In the genomic region with DNA sequence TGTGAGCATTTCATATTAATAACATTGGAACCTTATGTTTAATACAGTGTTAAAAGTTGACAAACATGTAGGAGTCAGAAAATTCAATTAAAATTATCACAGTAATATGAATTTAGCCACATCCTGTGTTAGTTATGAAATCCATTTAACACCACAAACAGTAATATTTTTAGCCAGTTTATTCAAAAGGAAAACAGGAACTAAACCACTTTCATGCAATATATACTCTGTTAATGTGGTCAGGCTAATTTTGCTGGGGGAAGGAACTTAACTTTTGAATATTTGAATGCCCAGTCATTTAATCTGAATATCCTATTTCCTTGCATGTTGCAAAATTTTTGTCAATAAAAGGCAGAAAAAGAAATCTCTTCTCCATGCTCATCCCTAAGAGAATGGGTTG, we compare ENCODE assay signal across 12 cellular contexts. TPM values are rescaled to one million over a fixed set of nuclear protein-coding genes. Genes with fewer than 3 reads are reported as not detected.
DNase-seq lines count a peak whose midpoint lies in the region; ATAC-seq and TF ChIP-seq lines count a peak whose summit lies in the region.
"Had no signal": no experiment of that assay in that cellular context is flagged by ENCODE, and none has a peak within 500 bp of the region (broad histone marks: within the 10 kb centered on the region; RNA-seq: fewer than 3 reads in every experiment).

No MANE protein-coding gene starts in this region.

- no peak overlapping the region for H3K4me3 ChIP-seq in WERI-Rb-1 (ENCODE audit: low read depth, low read length)

- no peaks in the 10 kb centered on the region for H3K36me3 Mint-ChIP-seq in IgD-negative memory B cell

- peak; percentile 91 for ATAC-seq in GM21529 (IDR thresholded peaks at IDR 0.05; ENCODE audit: unreplicated experiment)
- ATAC-seq: HepG2, right cardiac atrium had no signal

- CTCF ChIA-PET in GM10248 (lab: Yijun Ruan, JAX), result interaction anchor here (1.7 kb wide), 1 partner anchor 17 kb away, joined by 4 read pairs; no protein-coding TSS in a partner anchor

- no peak overlapping the region for H3K27ac ChIP-seq in WERI-Rb-1

- peak overlapping the region in 3 of 4 donors; percentile 0 to 61 (median 19) for H3K4me3 Mint-ChIP-seq in IgD-negative memory B cell

- H3K27me3 ChIP-seq in WERI-Rb-1 (ENCODE audit: insufficient read depth, low read depth, severe bottlenecking), result no peaks in the 10 kb centered on the region

- POLR2A ChIA-PET in GM10248 (lab: Yijun Ruan, JAX), result no interaction called here

- no peaks in the 10 kb centered on the region for H3K9me3 ChIP-seq in WERI-Rb-1 (ENCODE audit: severe bottlenecking)

- DNase-seq in GM10248 (ENCODE audit: extremely low spot score) (peak; percentile 57), fibroblast of peridontal ligament (ENCODE audit: extremely low read depth) (peak; percentile 65), NCI-H2227 (lab: John Stamatoyannopoulos, UW; ENCODE audit: unreplicated experiment) (no peak), NCI-H774 (lab: John Stamatoyannopoulos, UW) (no peak), WERI-Rb-1 (no peak)
- no peak for DNase-seq in stimulated activated naive CD4-positive, alpha-beta T cell treated with Interleukin-2 at 50 U/mL for 16 hours (lab: John Stamatoyannopoulos, UW)
- DNase-seq: DMS153, right cardiac atrium, trophoblast cell had no signal

- H3K27ac Mint-ChIP-seq in IgD-negative memory B cell, result no peak overlapping the region

- peaks cover 8% of the 10 kb centered on the region for H3K27me3 Mint-ChIP-seq in IgD-negative memory B cell

- no peaks in the 10 kb centered on the region for H3K9me3 Mint-ChIP-seq in IgD-negative memory B cell

- peaks cover 28 to 32% (median 28%) of the 10 kb centered on the region in 3 donors for H3K4me1 Mint-ChIP-seq in IgD-negative memory B cell

- no peaks in the 10 kb centered on the region for H3K36me3 ChIP-seq in WERI-Rb-1

- TF ChIP-seq CTCF in GM10248 (IDR thresholded peaks at IDR 0.05; ENCODE audit: control extremely low read depth, extremely low read depth, low read depth, missing control alignments), result no peak
- no peak for TF ChIP-seq CTCF in WERI-Rb-1 (IDR thresholded peaks at IDR 0.05; ENCODE audit: low read depth, low read length)

RNA-seq across cellular contexts. Expression of a gene that starts 14.9 kb away (rescaled TPM):
- 208 TPM for polyA plus RNA-seq in IgD-negative memory B cell

Comparison
In these comparisons a context has a peak if more than half of its experiments do, and no peak if none do; other contexts are left out.
1. DNase-seq: peak in GM10248 (single experiment) and fibroblast of peridontal ligament (single experiment); none in NCI-H2227 (single experiment), stimulated activated naive CD4-positive, alpha-beta T cell treated with Interleukin-2 at 50 U/mL for 16 hours (single experiment), NCI-H774 (single experiment) and WERI-Rb-1 (single experiment).